ENCODE assay signal across 1 cellular context in genomic region chr7:54960517-54960916, GRCh38.
TF ChIP-seq lines count a peak whose summit lies in the region.

No MANE protein-coding gene starts in this region.

TF ChIP-seq in endothelial cell of umbilical vein, 7 proteins besides CTCF, POLR2A, EP300 and RAD21:
- TF ChIP-seq POLR2AphosphoS5 (IDR thresholded peaks at IDR 0.05; ENCODE audit: insufficient read depth, low read depth, low read length) (no peak), FOS (IDR thresholded peaks at IDR 0.05; ENCODE audit: borderline replicate concordance, insufficient read depth, low read length) (no peak), MAX (IDR thresholded peaks at IDR 0.05; ENCODE audit: insufficient read depth, insufficient read length) (no peak), MYC (IDR thresholded peaks at IDR 0.05; ENCODE audit: low read depth, low read length) (no peak), GATA2 (IDR thresholded peaks at IDR 0.05; ENCODE audit: insufficient read depth, insufficient read length, low read depth, low read length) (no peak), JUN (IDR thresholded peaks at IDR 0.05; ENCODE audit: borderline replicate concordance, insufficient read depth, insufficient read length, low read depth) (no peak), EZH2 (IDR thresholded peaks at IDR 0.05; ENCODE audit: borderline replicate concordance, low read depth, low read length, severe bottlenecking) (no peak)
